19 cellular contexts compared by ENCODE assay signal in the genomic region with DNA sequence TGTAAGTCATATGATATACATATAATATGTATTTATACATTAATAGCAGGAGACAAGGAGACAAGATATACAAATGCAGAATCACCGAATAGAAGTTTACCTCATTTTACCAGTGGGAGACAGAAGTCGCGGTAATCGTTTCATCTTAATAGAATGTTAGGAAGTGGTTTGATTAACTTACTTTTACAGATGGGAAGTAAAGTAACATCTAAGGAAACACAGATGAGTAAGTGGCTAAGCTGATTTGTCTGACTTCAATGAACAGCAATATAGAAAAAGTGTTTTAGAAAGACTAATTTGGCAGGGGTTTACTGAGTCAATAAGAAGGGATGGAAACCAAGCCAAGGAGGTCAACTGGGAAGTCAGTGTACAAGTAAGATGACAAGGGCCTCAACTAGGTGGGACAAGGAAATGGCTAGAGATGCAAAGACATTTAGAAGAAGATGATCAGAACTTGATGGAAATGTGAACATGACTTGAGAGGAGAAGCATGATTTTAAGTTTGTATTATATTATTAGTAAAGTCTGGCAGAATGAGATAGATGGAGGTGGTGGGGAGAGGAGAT. TPM values are rescaled to one million over a fixed set of nuclear protein-coding genes. Genes with fewer than 3 reads are reported as not detected.
A peak's percentile ranks its signal among the peaks of the same experiment; 100 is the strongest.
DNase-seq lines count a peak whose midpoint lies in the region; ATAC-seq, FAIRE-seq and TF ChIP-seq lines count a peak whose summit lies in the region.
"Had no signal": no experiment of that assay in that cellular context is flagged by ENCODE, and none has a peak within 500 bp of the region (broad histone marks: within the 10 kb centered on the region; RNA-seq: fewer than 3 reads in every experiment).

No MANE protein-coding gene starts in this region.

- no peak for ATAC-seq in HepG2
- ATAC-seq in right lobe of liver: no peak
- no peak for ATAC-seq in HG03159 (IDR thresholded peaks at IDR 0.05; ENCODE audit: unreplicated experiment)

- H3K36me3 ChIP-seq in HepG2 (replicated peaks in 1 of 2; ENCODE audit: control insufficient read depth in 1 of 2, insufficient read depth in 2 of 2, low read length in 2 of 2) (peaks cover 7 to 64% of the 10 kb centered on the region in 2 experiments), right lobe of liver (no peaks in the 10 kb centered on the region), PC-9 (ENCODE audit: low read depth) (0 out of 2 replicates have a peak, but pooled peaks cover 12% of the 10 kb centered on the region), brain microvascular endothelial cell (replicated peaks) (peaks cover 9% of the 10 kb centered on the region), colonic mucosa (no peaks in the 10 kb centered on the region)
- H3K36me3 ChIP-seq: vagina had no signal

- no peak for TF ChIP-seq RAD21 in HepG2 (CRISPR knock-in tag; IDR thresholded peaks at IDR 0.05)

- CTCF ChIA-PET in HepG2 (lab: Yijun Ruan, JAX; ENCODE audit: low intra/inter-chr PET ratio, low total read pairs) (no interaction called here), PC-9 (lab: Charles Lee) (interaction anchor here (1.1 kb wide), 1 partner anchor 206 kb away, joined by 3 read pairs; no protein-coding TSS in a partner anchor)

- TF ChIP-seq CTCF in HepG2 (CRISPR knock-in tag; IDR thresholded peaks at IDR 0.05) (no peak), right lobe of liver (IDR thresholded peaks at IDR 0.05) (no peak), PC-9 (conservative IDR thresholded peaks at IDR 0.05) (no peak), brain microvascular endothelial cell (IDR thresholded peaks at IDR 0.05; ENCODE audit: low read depth, low read length, missing control alignments) (no peak), colonic mucosa (IDR thresholded peaks at IDR 0.05) (no peak)

- intact Hi-C loops in HepG2 (cut with micrococcal nuclease; ENCODE audit: unreplicated experiment) (no loop called here), right lobe of liver (cut with DNase I) (loop anchor here in 1 of 2 donors (10.0 kb wide), 1 partner anchor 208 kb away; the partner anchor contains the start of gene CDK6), PC-9 (cut with micrococcal nuclease; ENCODE audit: unreplicated experiment) (no loop called here), colonic mucosa (cut with DNase I) (loop anchor here (10.0 kb wide), 1 partner anchor 358 kb away; no protein-coding TSS in a partner anchor)

- H3K79me2 ChIP-seq in HepG2 (ENCODE audit: insufficient read depth, low read length): peaks cover 8% of the 10 kb centered on the region
- H3K79me2 ChIP-seq in PC-9 (ENCODE audit: low read depth): peaks cover 7% of the 10 kb centered on the region; the same call in 1 of the 2 replicates

- BruUV-seq in HepG2 (replicated peaks; lab: Mats Ljungman, UMichigan): no TSS peak
- BruUV-seq in PC-9 (replicated peaks; lab: Mats Ljungman, UMichigan): no TSS peak

- H3K4me3 ChIP-seq in HepG2 (replicated peaks in 1 of 3; ENCODE audit: insufficient read depth in 1 of 3, low read depth in 2 of 3, low read length in 3 of 3) (no peak overlapping the region), right lobe of liver (no peak overlapping the region), PC-9 (no peak overlapping the region), brain microvascular endothelial cell (ENCODE audit: low read depth, low read length) (no peak overlapping the region), colonic mucosa (no peak overlapping the region)
- H3K4me3 ChIP-seq: vagina had no signal

- H3K27ac ChIP-seq in HepG2 (ENCODE audit: extremely low read length, insufficient read depth, low read length): no peak overlapping the region
- H3K27ac ChIP-seq in right lobe of liver: no peak overlapping the region
- H3K27ac ChIP-seq in PC-9: peak overlapping the region; percentile 42; the same call in 1 of the 2 replicates
- peak overlapping the region; percentile 35 for H3K27ac ChIP-seq in brain microvascular endothelial cell
- no peak overlapping the region for H3K27ac ChIP-seq in colonic mucosa
- H3K27ac ChIP-seq: vagina had no signal

- TF ChIP-seq POLR2A in HepG2 (IDR thresholded peaks at IDR 0.05; ENCODE audit: insufficient read depth in 1 of 2, low read depth in 2 of 2, low read length in 2 of 2) (no peak), right lobe of liver (IDR thresholded peaks at IDR 0.05) (no peak)

- POLR2A ChIA-PET in HepG2 (lab: Yijun Ruan, JAX) (no interaction called here), PC-9 (lab: Charles Lee; ENCODE audit: unreplicated experiment) (no interaction called here)

- no peaks in the 10 kb centered on the region for H3K4me1 ChIP-seq in HepG2 (ENCODE audit: insufficient read depth, low read length)
- H3K4me1 ChIP-seq in right lobe of liver: no peaks in the 10 kb centered on the region
- H3K4me1 ChIP-seq in PC-9 (replicated peaks; ENCODE audit: insufficient read depth): peaks cover 25% of the 10 kb centered on the region
- H3K4me1 ChIP-seq in colonic mucosa: no peaks in the 10 kb centered on the region

- TF ChIP-seq EP300 in HepG2 (IDR thresholded peaks at IDR 0.05; ENCODE audit: low read depth in 2 of 2, low read length in 2 of 2) (no peak), HepG2 (CRISPR knock-in tag; IDR thresholded peaks at IDR 0.05; ENCODE audit: borderline replicate concordance) (no peak)

- H4K20me1 ChIP-seq in HepG2 (ENCODE audit: insufficient read depth, low read length) (no peaks in the 10 kb centered on the region), PC-9 (ENCODE audit: insufficient read depth) (no peaks in the 10 kb centered on the region)

- H3K9me3 ChIP-seq in HepG2 (ENCODE audit: low read length) (no peaks in the 10 kb centered on the region), right lobe of liver (no peaks in the 10 kb centered on the region), PC-9 (ENCODE audit: insufficient read depth, low read depth) (no peaks in the 10 kb centered on the region; the same call in 1 of the 2 replicates), colonic mucosa (no peaks in the 10 kb centered on the region)
- H3K9me3 ChIP-seq: vagina had no signal

- H3K27me3 ChIP-seq in HepG2 (ENCODE audit: control insufficient read depth in 1 of 2, insufficient read depth in 2 of 2, low read length in 2 of 2): no peaks in the 10 kb centered on the region
- no peaks in the 10 kb centered on the region for H3K27me3 ChIP-seq in right lobe of liver
- H3K27me3 ChIP-seq in PC-9 (ENCODE audit: insufficient read depth, low read depth): no peaks in the 10 kb centered on the region
- H3K27me3 ChIP-seq in brain microvascular endothelial cell (replicated peaks): no peaks in the 10 kb centered on the region
- no peaks in the 10 kb centered on the region for H3K27me3 ChIP-seq in colonic mucosa
- H3K27me3 ChIP-seq: vagina had no signal

- H3K9ac ChIP-seq in HepG2 (ENCODE audit: insufficient read depth, low read depth, low read length) (no peak overlapping the region), colonic mucosa (ENCODE audit: low read depth in 2 of 2, low read length in 2 of 2) (no peak overlapping the region)

- in situ Hi-C loops in HepG2 (cut with HindIII; ENCODE audit: extremely low pct_ligation_motif_present, low pct_unique_long_range_greater_than_20kb) (loop anchor here (10.0 kb wide), 1 partner anchor 428 kb away; no protein-coding TSS in a partner anchor), brain microvascular endothelial cell (cut with HindIII; ENCODE audit: low pct_ligation_motif_present, low sequenced_read_pairs) (no loop called here)

- no peak for FAIRE-seq in HepG2 (lab: Jason Lieb, UNC)
- FAIRE-seq: kidney had no signal

- H3F3A ChIP-seq in PC-9 (ENCODE audit: insufficient read depth, low read depth): no peaks in the 10 kb centered on the region; the same call in 1 of the 2 replicates

- WGBS in HepG2 (ENCODE audit: low lambda C conversion rate): over 99% methylated on average over 4 of the region's 4 CpGs
- 76% methylated on average over 4 of the region's 4 CpGs for WGBS in right lobe of liver (ENCODE audit: insufficient coverage, low coverage, low lambda C conversion rate, missing lambda C conversion rate)

- DNase-seq in HepG2 (ENCODE audit: low spot score) (no peak), right lobe of liver (no peak), PC-9 (no peak), brain microvascular endothelial cell (no peak), colonic mucosa (no peak), SIG-M5 treated with dmso at 0.1 percent for 504 hours (lab: John Stamatoyannopoulos, UW; ENCODE audit: unreplicated experiment) (no peak)
- DNase-seq: amygdala, cerebellar nuclear complex, endodermal cell, GDM1, KG1, kidney, NCI-H1092 treated with DMSO at 0.1 percent for 48 hours, NCI-H526 treated with DMSO at 0.1 percent for 48 hours, nephron progenitor cell, SHP77 treated with DMSO at 0.1 percent for 48 hours, T1000 had no signal

- no peak overlapping the region for H2AFZ ChIP-seq in HepG2 (ENCODE audit: low read length)
- H2AFZ ChIP-seq in PC-9: no peak overlapping the region

- no peak overlapping the region for H3K4me2 ChIP-seq in HepG2 (ENCODE audit: low read depth, low read length)
- no peak overlapping the region for H3K4me2 ChIP-seq in PC-9

- no peaks in the 10 kb centered on the region for H3K9me2 ChIP-seq in PC-9 (ENCODE audit: insufficient read depth)

TF ChIP-seq in HepG2, 621 proteins besides CTCF, POLR2A, EP300 and RAD21 (continues in another document):
- no peak for TF ChIP-seq ZNF780A (CRISPR knock-in tag; IDR thresholded peaks at IDR 0.05)

RNA-seq across cellular contexts. Expression of gene FAM133B, which starts 36.2 kb away (rescaled TPM):
- 56.3 and 65.5 TPM in 2 replicates for total RNA-seq in HepG2 (2016; rRNA removed; fragmentation: Illumina TruSeq; extraction: Trizol)
- 13.3 and 17.4 TPM in 2 replicates for total RNA-seq in HepG2 (2016; cell fraction: cytosol; rRNA removed; fragmentation: Illumina TruSeq; extraction: Trizol; ENCODE audit: low read depth)
- 55.3 and 69.7 TPM in 2 replicates for total RNA-seq in HepG2 (2016; cell fraction: insoluble cytoplasmic fraction; rRNA removed; fragmentation: Illumina TruSeq; extraction: Trizol)
- 23.5 and 27.3 TPM in 2 replicates for total RNA-seq in HepG2 (2016; cell fraction: membrane; rRNA removed; fragmentation: Illumina TruSeq; extraction: Trizol)
- total RNA-seq in HepG2 (2016; cell fraction: nucleus; rRNA removed; fragmentation: Illumina TruSeq; extraction: Trizol): 62.3 and 63.2 TPM in 2 replicates
- polyA plus RNA-seq in HepG2 (2011; rRNA removed): 19.6 and 29.1 TPM in 2 replicates
- polyA plus RNA-seq in HepG2 (2011; cell fraction: cytosol; rRNA removed): 8.9 and 12.8 TPM in 2 replicates
- 12.6 and 37.9 TPM in 2 replicates for polyA plus RNA-seq in HepG2 (2011; cell fraction: nucleus; rRNA removed)
- polyA plus RNA-seq in HepG2 (2012): 26.6 and 33.0 TPM in 2 replicates
- 5.0 and 5.5 TPM in 2 replicates for polyA plus RNA-seq in HepG2 (2016; cell fraction: cytosol; fragmentation: Illumina TruSeq; extraction: Trizol; ENCODE audit: low read depth)
- polyA plus RNA-seq in HepG2 (2016; cell fraction: insoluble cytoplasmic fraction; fragmentation: Illumina TruSeq; extraction: Trizol; ENCODE audit: low read depth): 69.4 and 78.5 TPM in 2 replicates
- 13.1 and 14.8 TPM in 2 replicates for polyA plus RNA-seq in HepG2 (2016; cell fraction: membrane; fragmentation: Illumina TruSeq; extraction: Trizol; ENCODE audit: low read depth)
- polyA plus RNA-seq in HepG2 (2016; cell fraction: nucleus; fragmentation: Illumina TruSeq; extraction: Trizol; ENCODE audit: insufficient read depth, low read depth): 69.9 and 72.0 TPM in 2 replicates
- polyA minus RNA-seq in HepG2 (2011; rRNA and poly(A)+ RNA removed; ENCODE audit: low replicate concordance): 11.4 and 17.2 TPM in 2 replicates
- 6.9 and 11.3 TPM in 2 replicates for polyA minus RNA-seq in HepG2 (2011; cell fraction: cytosol; rRNA and poly(A)+ RNA removed)
- polyA minus RNA-seq in HepG2 (2011; cell fraction: nucleus; rRNA and poly(A)+ RNA removed): 51.7 and 63.1 TPM in 2 replicates
- 10 to 100 TPM in 3 of 6 experiments, 1 to 10 TPM in 3; 8.6 to 11.6 (median 9.7) TPM for total RNA-seq in right lobe of liver
- 33.7 TPM in 2 replicates for total RNA-seq in PC-9 (2021)
- total RNA-seq in colonic mucosa: 10 to 100 TPM; 17.2 to 18.2 TPM

Comparison
In these comparisons a context has a peak if more than half of its experiments do, and no peak if none do; other contexts are left out.
1. H3K27ac ChIP-seq: peak in PC-9 (single experiment) and brain microvascular endothelial cell (single experiment); none in HepG2 (single experiment), right lobe of liver (0 of 3) and colonic mucosa (single experiment).